In the genomic region with DNA sequence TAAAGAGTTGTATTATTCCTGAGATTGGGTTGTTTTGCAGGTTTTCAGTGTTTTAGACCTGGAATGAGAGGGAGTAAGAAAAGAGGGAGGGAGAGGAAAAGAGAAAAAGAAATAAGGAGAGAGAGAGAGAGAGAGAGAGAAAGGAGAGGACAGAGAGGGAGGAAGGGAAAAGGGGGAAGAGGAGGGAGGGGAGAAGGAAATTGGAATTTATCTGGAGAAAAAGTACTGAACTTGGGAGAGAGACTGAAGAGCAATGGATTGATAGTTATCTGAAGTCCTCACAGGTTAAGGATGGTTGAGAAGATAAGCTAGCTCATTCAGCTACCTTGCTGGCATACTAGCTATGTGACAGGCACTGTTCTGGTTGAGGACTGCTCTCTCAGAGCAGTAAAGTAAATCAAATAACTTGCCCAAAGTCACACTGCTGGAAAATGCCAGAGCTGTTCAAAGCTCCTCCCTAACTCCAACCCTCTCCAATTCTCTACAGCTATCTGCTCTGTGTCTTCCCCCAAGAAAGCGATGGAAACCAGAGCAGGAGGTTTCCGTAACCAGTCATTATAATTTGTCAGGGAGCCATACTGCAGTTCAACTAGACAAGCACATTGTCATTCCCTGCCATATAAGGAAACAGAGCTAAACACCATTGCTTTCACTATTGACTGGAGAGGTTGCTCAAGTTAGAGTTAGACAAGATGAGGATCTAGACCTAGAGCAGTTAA, we compare ENCODE assay signal across 9 cellular contexts. TPM values are rescaled to one million over a fixed set of nuclear protein-coding genes. Genes with fewer than 3 reads are reported as not detected.
DNase-seq lines count a peak whose midpoint lies in the region; ATAC-seq, FAIRE-seq and TF ChIP-seq lines count a peak whose summit lies in the region.
"Had no signal": no experiment of that assay in that cellular context is flagged by ENCODE, and none has a peak within 500 bp of the region (broad histone marks: within the 10 kb centered on the region; RNA-seq: fewer than 3 reads in every experiment).

No MANE protein-coding gene starts in this region.

- FAIRE-seq in HTR-8/SVneo (lab: Jason Lieb, UNC) = peak; percentile 38

- H3K36me3 ChIP-seq in lung (ENCODE audit: control insufficient read depth in 2 of 2, insufficient read depth in 2 of 2, low read length in 2 of 2) (no peaks in the 10 kb centered on the region), suprapubic skin (no peaks in the 10 kb centered on the region)

- H3K27me3 ChIP-seq in lung (ENCODE audit: control insufficient read depth, insufficient read depth) = no peaks in the 10 kb centered on the region
- H3K27me3 ChIP-seq in suprapubic skin = no peaks in the 10 kb centered on the region

- no peak for ATAC-seq in lung (ENCODE audit: insufficient read depth, low FRiP score)
- ATAC-seq in GM21723 (IDR thresholded peaks at IDR 0.05; ENCODE audit: unreplicated experiment) = no peak
- no peak for ATAC-seq in HG03139 (IDR thresholded peaks at IDR 0.05; ENCODE audit: unreplicated experiment)

- H3K27ac ChIP-seq in lung (ENCODE audit: low read depth in 1 of 2, low read length in 1 of 2) (peak overlapping the region; percentile 53 to 81), suprapubic skin (peak overlapping the region; percentile 61)

- no peak for TF ChIP-seq EP300 in suprapubic skin (IDR thresholded peaks at IDR 0.05)

- no peak for TF ChIP-seq POLR2A in suprapubic skin (IDR thresholded peaks at IDR 0.05)

- TF ChIP-seq CTCF in choroid plexus epithelial cell (conservative IDR thresholded peaks at IDR 0.05; ENCODE audit: low read depth, low read length) (no peak), lung (IDR thresholded peaks at IDR 0.05; ENCODE audit: control extremely low read depth, extremely low read depth) (no peak), suprapubic skin (IDR thresholded peaks at IDR 0.05) (no peak), GM10248 (IDR thresholded peaks at IDR 0.05; ENCODE audit: control extremely low read depth, extremely low read depth, low read depth, missing control alignments) (no peak)

- H3K4me1 ChIP-seq in lung (ENCODE audit: control insufficient read depth in 2 of 2, insufficient read depth in 2 of 2, low read length in 2 of 2) (peaks cover 2 to 51% of the 10 kb centered on the region in 2 donors), suprapubic skin (peaks cover 14% of the 10 kb centered on the region)

- H3K4me3 ChIP-seq in choroid plexus epithelial cell (ENCODE audit: low read depth, low read length) = no peak overlapping the region
- no peak overlapping the region for H3K4me3 ChIP-seq in lung
- no peak overlapping the region for H3K4me3 ChIP-seq in suprapubic skin

- DNase-seq in HTR-8/SVneo (ENCODE audit: insufficient read length, low spot score) = no peak
- DNase-seq in choroid plexus epithelial cell (ENCODE audit: low read depth) = peak; percentile 78
- no peak for DNase-seq in lung (ENCODE audit: low spot score)
- DNase-seq in suprapubic skin (ENCODE audit: low spot score in 2 of 2) = no peak
- DNase-seq in GM10248 (ENCODE audit: extremely low spot score) = no peak
- no peak for DNase-seq in SKM-1 treated with dmso at 0.1 percent for 144 hours (lab: John Stamatoyannopoulos, UW; ENCODE audit: unreplicated experiment)
- DNase-seq: activated naive CD8-positive, alpha-beta T cell treated with anti-CD3 and anti-CD28 coated beads for 36 hours had no signal

- CTCF ChIA-PET in GM10248 (lab: Yijun Ruan, JAX) = interaction anchor here (0.8 to 1.4 kb wide), 4 partner anchors 20 to 38 kb away, joined by 3 to 4 read pairs (median 3); no protein-coding TSS in a partner anchor

- POLR2A ChIA-PET in GM10248 (lab: Yijun Ruan, JAX) = no interaction called here

- H3K9me3 ChIP-seq in lung (ENCODE audit: control insufficient read depth in 2 of 2, insufficient read depth in 1 of 2, low read length in 1 of 2) (no peaks in the 10 kb centered on the region), suprapubic skin (no peaks in the 10 kb centered on the region)

- 53 to 76% methylated on average over 2 of the region's 2 CpGs for WGBS in lung, 2 donors
- WGBS in suprapubic skin = 26% methylated on average over 2 of the region's 2 CpGs

RNA-seq across cellular contexts. Expression of a gene that starts 10.7 kb away (rescaled TPM):
- total RNA-seq in lung (100 to 1,000 TPM; 127 to 173 TPM), suprapubic skin (100 to 1,000 TPM in 1 of 4 donors, 10 to 100 TPM in 3; 53.6 to 116 (median 83.2) TPM)
- polyA plus RNA-seq in lung = 10 to 100 TPM; 56.4 to 57.3 TPM
